8 cellular contexts compared by ENCODE assay signal in genomic region chr16:67847064-67847861, GRCh38. TPM values are rescaled to one million over a fixed set of nuclear protein-coding genes. Genes with fewer than 3 reads are reported as not detected.
A peak's percentile ranks its signal among the peaks of the same experiment; 100 is the strongest.
DNase-seq lines count a peak whose midpoint lies in the region; ATAC-seq and TF ChIP-seq lines count a peak whose summit lies in the region.

A gene with protein sequence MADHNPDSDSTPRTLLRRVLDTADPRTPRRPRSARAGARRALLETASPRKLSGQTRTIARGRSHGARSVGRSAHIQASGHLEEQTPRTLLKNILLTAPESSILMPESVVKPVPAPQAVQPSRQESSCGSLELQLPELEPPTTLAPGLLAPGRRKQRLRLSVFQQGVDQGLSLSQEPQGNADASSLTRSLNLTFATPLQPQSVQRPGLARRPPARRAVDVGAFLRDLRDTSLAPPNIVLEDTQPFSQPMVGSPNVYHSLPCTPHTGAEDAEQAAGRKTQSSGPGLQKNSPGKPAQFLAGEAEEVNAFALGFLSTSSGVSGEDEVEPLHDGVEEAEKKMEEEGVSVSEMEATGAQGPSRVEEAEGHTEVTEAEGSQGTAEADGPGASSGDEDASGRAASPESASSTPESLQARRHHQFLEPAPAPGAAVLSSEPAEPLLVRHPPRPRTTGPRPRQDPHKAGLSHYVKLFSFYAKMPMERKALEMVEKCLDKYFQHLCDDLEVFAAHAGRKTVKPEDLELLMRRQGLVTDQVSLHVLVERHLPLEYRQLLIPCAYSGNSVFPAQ (minus strand): TSS chr16:67847693. CDS start chr16:67833859, 13,834 bp downstream.

- intact Hi-C loops in A673 (cut with micrococcal nuclease; ENCODE audit: unreplicated experiment) (no loop called here), adrenal gland (cut with DNase I) (no loop called here), left cardiac atrium (cut with DNase I) (no loop called here), posterior vena cava (cut with DNase I) (no loop called here)

- WGBS in adrenal gland, 4 donors = 0 to 1% (median 0%) methylated on average over 9 to 61 of the region's 62 CpGs; no CpG with 5 or more reads in 1 of the 4 donors

- peak in 1 of 2 donors; percentile 39 for TF ChIP-seq POLR2A in adrenal gland (IDR thresholded peaks at IDR 0.05)

- H3K9me3 ChIP-seq in A673 (ENCODE audit: low read depth, low read length, poor library complexity, severe bottlenecking) (no peaks in the 10 kb centered on the region), adrenal gland (replicated peaks in 1 of 3) (no peaks in the 10 kb centered on the region)

- H3K36me3 ChIP-seq in A673 (ENCODE audit: insufficient read depth, low read length, poor library complexity, severe bottlenecking) (no peaks in the 10 kb centered on the region), adrenal gland (replicated peaks in 1 of 2) (no peaks in the 10 kb centered on the region)

- no peak for TF ChIP-seq CTCF in A673 (conservative IDR thresholded peaks at IDR 0.05; ENCODE audit: low read depth, low read length)
- TF ChIP-seq CTCF in GM13976 (IDR thresholded peaks at IDR 0.05; ENCODE audit: borderline replicate concordance, control extremely low read depth, extremely low read depth, insufficient read depth, missing control alignments) = no peak
- peak in 1 of 6 experiments; percentile 15 for TF ChIP-seq CTCF in adrenal gland (IDR thresholded peaks at IDR 0.05)

- H3K4me3 ChIP-seq in A673 (ENCODE audit: low read depth, low read length, poor library complexity, severe bottlenecking) = peak within 1 kb of the TSS; percentile 92
- peak within 1 kb of the TSS; percentile 60 to 85 (median 83) for H3K4me3 ChIP-seq in adrenal gland

- no peak for DNase-seq in A673 (ENCODE audit: low spot score)
- DNase-seq in GM13976 (ENCODE audit: low spot score) = peak; percentile 86
- peak; percentile 88 for DNase-seq in NCI-H226
- DNase-seq in adrenal gland = peak in 6 of 7 donors; percentile 29 to 82 (median 70)
- peak; percentile 76 for DNase-seq in left cardiac atrium
- peak; percentile 90 for DNase-seq in posterior vena cava (ENCODE audit: low spot score)
- no peak for DNase-seq in SHP77 treated with DMSO at 0.1 percent for 48 hours (lab: John Stamatoyannopoulos, UW)

- in situ Hi-C loops in GM13976 (cut with MboI; ENCODE audit: low sequenced_read_pairs, unreplicated experiment) = no loop called here

- H3K27me3 ChIP-seq in A673 (replicated peaks; ENCODE audit: insufficient read depth, low read depth, low read length, poor library complexity) (no peaks in the 10 kb centered on the region), adrenal gland (no peaks in the 10 kb centered on the region)

- peak within 1 kb of the TSS; percentile 96 for H3K27ac ChIP-seq in A673 (ENCODE audit: low read depth, low read length, poor library complexity, severe bottlenecking)
- H3K27ac ChIP-seq in adrenal gland = peak within 1 kb of the TSS; percentile 29 to 95 (median 90)

- CTCF ChIA-PET in A673 (lab: Charles Lee) = no interaction called here

- POLR2A ChIA-PET in A673 (lab: Charles Lee; ENCODE audit: low non-redundant PET) = no interaction called here

- BruUV-seq in A673 (replicated peaks; lab: Mats Ljungman, UMichigan) = no TSS peak

- H3K4me1 ChIP-seq in A673 (ENCODE audit: insufficient read depth, low read length, poor library complexity, severe bottlenecking) (peaks cover 28% of the 10 kb centered on the region), adrenal gland (replicated peaks in 1 of 2) (peaks cover 32 to 50% of the 10 kb centered on the region in 2 donors)

- ATAC-seq in HG02759 (IDR thresholded peaks at IDR 0.05; ENCODE audit: unreplicated experiment) (peak; percentile 42), left cardiac atrium (peak; percentile 62 to 70)

RNA-seq across cellular contexts. Expression of the gene that starts here (rescaled TPM):
- 52.9 and 62.3 TPM in 2 replicates for total RNA-seq in A673 (2021)
- 10 to 100 TPM; 18.1 to 58.6 (median 38.7) TPM for total RNA-seq in adrenal gland
- polyA plus RNA-seq in adrenal gland = 100 to 1,000 TPM in 2 of 3 donors, 10 to 100 TPM in 1; 15.8 to 250 (median 126) TPM
- total RNA-seq in left cardiac atrium = 10 to 100 TPM; 22.1 to 22.2 TPM
- total RNA-seq in posterior vena cava = 10 to 100 TPM; 38.7 to 40.3 TPM

Comparison
In these comparisons a context has a peak if more than half of its experiments do, and no peak if none do; other contexts are left out.
1. DNase-seq: peak in GM13976 (single experiment), NCI-H226 (single experiment), adrenal gland (6 of 7), left cardiac atrium (single experiment) and posterior vena cava (single experiment); none in A673 (single experiment) and SHP77 treated with DMSO at 0.1 percent for 48 hours (single experiment).